9 cellular contexts compared by ENCODE assay signal in the genomic region with DNA sequence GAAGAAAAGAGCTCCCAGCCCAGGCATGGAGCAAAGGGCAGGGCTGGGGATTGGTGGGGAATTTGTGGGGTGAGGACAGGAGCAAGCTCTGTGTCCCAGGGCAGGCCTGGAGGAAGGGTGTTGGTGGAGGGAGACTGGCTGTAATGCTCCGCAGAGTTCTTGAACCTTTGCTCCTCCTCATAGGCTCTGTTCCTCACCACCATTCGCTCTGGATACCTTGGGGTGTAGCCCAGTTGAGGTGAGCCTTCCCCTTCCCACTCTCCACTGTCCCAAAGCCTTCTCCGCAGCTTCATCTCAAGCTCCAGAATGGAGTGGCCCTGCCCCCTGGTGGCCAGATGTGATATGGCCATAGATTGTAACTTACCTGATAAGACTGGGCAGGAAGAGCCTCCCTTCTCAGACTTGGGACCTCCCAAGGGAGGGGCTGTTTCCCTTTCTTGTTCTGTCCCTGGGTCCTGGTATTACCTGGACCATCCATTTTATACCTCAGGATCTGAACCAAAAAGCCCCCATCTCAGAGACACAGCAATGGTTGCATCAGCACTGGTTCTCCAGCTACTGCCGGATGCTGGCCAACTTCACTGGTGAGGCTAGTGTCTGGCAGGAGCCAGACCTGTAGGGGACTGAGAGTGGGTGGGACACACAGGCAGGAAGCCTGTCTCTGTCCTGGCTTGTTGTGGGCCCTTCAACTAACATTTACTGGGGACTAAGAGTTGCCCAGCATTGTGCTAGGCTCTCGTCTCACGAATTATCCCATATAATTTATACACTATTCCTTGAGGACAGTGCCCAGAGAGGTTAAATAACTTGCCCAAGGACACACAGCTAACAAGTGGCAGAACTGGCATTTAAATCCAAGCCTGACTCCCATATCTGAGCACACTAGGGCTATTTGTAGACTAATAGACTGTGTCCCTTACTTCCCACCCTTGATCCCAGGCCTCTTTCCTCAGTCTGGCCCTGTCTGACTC. TPM values are rescaled to one million over a fixed set of nuclear protein-coding genes. Genes with fewer than 3 reads are reported as not detected.
DNase-seq lines count a peak whose midpoint lies in the region; ATAC-seq, FAIRE-seq and TF ChIP-seq lines count a peak whose summit lies in the region.
"Had no signal": no experiment of that assay in that cellular context is flagged by ENCODE, and none has a peak within 500 bp of the region (broad histone marks: within the 10 kb centered on the region; RNA-seq: fewer than 3 reads in every experiment).

No MANE protein-coding gene starts in this region.

- H3K4me1 ChIP-seq in osteoblast (ENCODE audit: insufficient read depth, low read length) (peaks cover 2% of the 10 kb centered on the region), testis (no peaks in the 10 kb centered on the region)

- H3K79me2 ChIP-seq in osteoblast (ENCODE audit: insufficient read depth, low read length) = no peaks in the 10 kb centered on the region

- WGBS in testis, 2 donors = 44 to 60% methylated on average over 5 to 6 of the region's 6 CpGs

- no peaks in the 10 kb centered on the region for H3K9me3 ChIP-seq in osteoblast (ENCODE audit: low read depth, low read length)
- no peaks in the 10 kb centered on the region for H3K9me3 ChIP-seq in testis

- H3K36me3 ChIP-seq in osteoblast (ENCODE audit: insufficient read depth, low read length) = no peaks in the 10 kb centered on the region
- H3K36me3 ChIP-seq in testis (ENCODE audit: low read depth, missing control alignments) = no peaks in the 10 kb centered on the region

- FAIRE-seq in GM12891 (lab: Jason Lieb, UNC) = peak; percentile 91
- no peak for FAIRE-seq in frontal cortex (lab: Jason Lieb, UNC)

- H3K27me3 ChIP-seq in osteoblast (ENCODE audit: insufficient read depth, low read length) (peaks cover 4% of the 10 kb centered on the region), testis (no peaks in the 10 kb centered on the region)

- DNase-seq in GM12891 (ENCODE audit: insufficient read length, low spot score) = no peak
- DNase-seq in NAMALWA (ENCODE audit: low spot score) = peak; percentile 91
- DNase-seq in SHP77 treated with DMSO at 0.1 percent for 48 hours (lab: John Stamatoyannopoulos, UW) = peak; percentile 49
- DNase-seq in activated T-helper 9 cell treated with anti-CD3 and anti-CD28 coated beads, Interleukin-2, amount 50 U/mL, for 16 hours (ENCODE audit: low read depth) = peak; percentile 76
- DNase-seq in frontal cortex (ENCODE audit: low spot score in 2 of 2) = peak; percentile 62 to 81
- peak; percentile 93 for DNase-seq in osteoblast (ENCODE audit: insufficient read length, low spot score, missing footprints)
- peak; percentile 94 for DNase-seq in testis

- ATAC-seq in GM21447 (IDR thresholded peaks at IDR 0.05; ENCODE audit: unreplicated experiment) = no peak

- H2AFZ ChIP-seq in osteoblast (ENCODE audit: low read length) = no peak overlapping the region

- H3K27ac ChIP-seq in osteoblast (ENCODE audit: low read depth, low read length) (no peak overlapping the region), testis (no peak overlapping the region)

- H3K4me2 ChIP-seq in osteoblast (ENCODE audit: insufficient read depth, low read length) = no peak overlapping the region

- intact Hi-C loops in testis (cut with DNase I; ENCODE audit: low total_unique reads) = no loop called here

- TF ChIP-seq POLR2A in GM12891 (IDR thresholded peaks at IDR 0.05; ENCODE audit: low read depth, low read length) = no peak
- TF ChIP-seq POLR2A in testis (IDR thresholded peaks at IDR 0.05) = no peak

- no peaks in the 10 kb centered on the region for H4K20me1 ChIP-seq in osteoblast (ENCODE audit: insufficient read depth, low read length)

- H3K4me3 ChIP-seq in osteoblast (ENCODE audit: insufficient read depth, low read length) = no peak overlapping the region
- H3K4me3 ChIP-seq in testis = no peak overlapping the region
- H3K4me3 ChIP-seq: skin epidermis had no signal

- TF ChIP-seq CTCF in osteoblast (IDR thresholded peaks at IDR 0.05; ENCODE audit: extremely low read depth, low read depth, low read length) (peak; percentile 95), testis (IDR thresholded peaks at IDR 0.05) (peak; percentile 89 to 99 (median 93))

TF ChIP-seq in GM12891, 5 proteins besides CTCF, POLR2A, EP300 and RAD21:
- TF ChIP-seq SPI1 (IDR thresholded peaks at IDR 0.05; ENCODE audit: low read depth, low read length) = no peak
- no peak for TF ChIP-seq POLR2AphosphoS5 (IDR thresholded peaks at IDR 0.05; ENCODE audit: low read depth, low read length)
- no peak for TF ChIP-seq TAF1 (IDR thresholded peaks at IDR 0.05; ENCODE audit: low read depth, low read length)
- no peak for TF ChIP-seq POU2F2 (IDR thresholded peaks at IDR 0.05; ENCODE audit: low read depth, low read length)
- no peak for TF ChIP-seq PAX5 (IDR thresholded peaks at IDR 0.05; ENCODE audit: insufficient read depth, low read length, severe bottlenecking)

RNA-seq across cellular contexts. Expression of a gene that starts 19.1 kb away (rescaled TPM):
- not detected for polyA plus RNA-seq in GM12891 (2012; ENCODE audit: low read depth, missing spikeins)
- total RNA-seq in frontal cortex (under 0.01 TPM), osteoblast (under 0.01 TPM in 1 of 2 replicates, not detected in the other), testis (under 1 TPM; 0.24 to 0.37 TPM)
- polyA plus RNA-seq in testis (ENCODE audit: insufficient read depth, low read depth, low replicate concordance) = 1.1 TPM

RNA-seq across cellular contexts. Expression of a gene that starts 44.8 kb away (rescaled TPM):
- 3,934 TPM for polyA plus RNA-seq in GM12891 (2012; ENCODE audit: low read depth, missing spikeins)
- 1,210 TPM for total RNA-seq in frontal cortex
- total RNA-seq in osteoblast = 1,279 and 1,302 TPM in 2 replicates
- 1,000 to 10,000 TPM in 1 of 2 donors, 100 to 1,000 TPM in 1; 954 to 1,719 TPM for total RNA-seq in testis
- 1,741 TPM for polyA plus RNA-seq in testis (ENCODE audit: insufficient read depth, low read depth, low replicate concordance)

RNA-seq across cellular contexts. Expression of a gene that starts 47.4 kb away (rescaled TPM):
- 2.3 TPM for polyA plus RNA-seq in GM12891 (2012; ENCODE audit: low read depth, missing spikeins)
- total RNA-seq in frontal cortex = 14.3 TPM
- 5.8 and 7.4 TPM in 2 replicates for total RNA-seq in osteoblast
- 10 to 100 TPM; 18.1 to 19.8 TPM for total RNA-seq in testis
- 11.3 TPM for polyA plus RNA-seq in testis (ENCODE audit: insufficient read depth, low read depth, low replicate concordance)
